ENCODE assay signal across 21 cellular contexts in genomic region chr10:44466236-44466635, GRCh38.
"Had no signal": no experiment of that assay in that cellular context is flagged by ENCODE, and none has a peak within 500 bp of the region (broad histone marks: within the 10 kb centered on the region; RNA-seq: fewer than 3 reads in every experiment).

No MANE protein-coding gene starts in this region.

- H3K27ac Mint-ChIP-seq: activated naive CD4-positive, alpha-beta T cell treated with anti-CD3 and anti-CD28 coated beads, Interleukin-2, amount 10 ng/mL, durations not matched to agents 7 days and 5 days; activated naive CD8-positive, alpha-beta T cell treated with anti-CD3 and anti-CD28 coated beads, Interleukin-2, amount 50 U/mL, for 24 hours; endodermal cell; immature natural killer cell; T-cell had no signal

- H3K4me3 Mint-ChIP-seq: activated naive CD4-positive, alpha-beta T cell treated with anti-CD3 and anti-CD28 coated beads, Interleukin-2, amount 10 ng/mL, durations not matched to agents 7 days and 5 days; activated naive CD8-positive, alpha-beta T cell treated with anti-CD3 and anti-CD28 coated beads, Interleukin-2, amount 50 U/mL, for 24 hours; activated T-cell treated with anti-CD3 and anti-CD28 coated beads, Interleukin-2, amount 50 U/mL, for 4 hours; endodermal cell; immature natural killer cell; T-cell had no signal

- H3K27ac ChIP-seq: ascending aorta, dorsolateral prefrontal cortex, heart right ventricle, prostate gland, right atrium auricular region, thyroid gland had no signal

- H3K4me1 Mint-ChIP-seq: activated naive CD4-positive, alpha-beta T cell treated with anti-CD3 and anti-CD28 coated beads, Interleukin-2, amount 10 ng/mL, durations not matched to agents 7 days and 5 days; activated naive CD8-positive, alpha-beta T cell treated with anti-CD3 and anti-CD28 coated beads, Interleukin-2, amount 50 U/mL, for 24 hours; endodermal cell; T-cell had no signal

- H3K9me3 Mint-ChIP-seq: activated naive CD8-positive, alpha-beta T cell treated with anti-CD3 and anti-CD28 coated beads, Interleukin-2, amount 50 U/mL, for 24 hours; activated T-cell treated with anti-CD3 and anti-CD28 coated beads, Interleukin-2, amount 50 U/mL, for 4 hours; endodermal cell; immature natural killer cell had no signal

- H3K4me1 ChIP-seq: ascending aorta, prostate gland, right atrium auricular region had no signal

- H3K9me3 ChIP-seq: ascending aorta, heart right ventricle, prostate gland, right atrium auricular region, thyroid gland had no signal

- H3K4me3 ChIP-seq: ascending aorta, dorsolateral prefrontal cortex, heart right ventricle, prostate gland, right atrium auricular region, thyroid gland had no signal

- ATAC-seq: activated naive CD8-positive, alpha-beta T cell treated with anti-CD3 and anti-CD28 coated beads, Interleukin-2, amount 50 U/mL, for 24 hours; activated T-cell treated with anti-CD3 and anti-CD28 coated beads, Interleukin-2, amount 50 U/mL, for 4 hours; heart right ventricle; left ventricle myocardium superior; T-cell had no signal

- H3K36me3 ChIP-seq: ascending aorta, heart right ventricle, prostate gland, right atrium auricular region, thyroid gland had no signal

- H3K36me3 Mint-ChIP-seq: activated naive CD4-positive, alpha-beta T cell treated with anti-CD3 and anti-CD28 coated beads, Interleukin-2, amount 10 ng/mL, durations not matched to agents 7 days and 5 days; immature natural killer cell; T-cell had no signal

- DNase-seq: activated CD4-positive, alpha-beta T cell treated with anti-CD3 and anti-CD28 coated beads, Interleukin-2, amount 50 U/mL, for 1 hour; activated CD4-positive, CD25-positive, alpha-beta regulatory T cell treated with anti-CD3 and anti-CD28 coated beads, Interleukin-2, amount 50 U/mL, for 72 hours; activated CD8-positive, alpha-beta memory T cell treated with anti-CD3 and anti-CD28 coated beads, Interleukin-2, amount 50 U/mL, for 4 hours; activated effector memory CD4-positive, alpha-beta T cell treated with Interleukin-2 at 50 U/mL for 16 hours; activated naive CD4-positive, alpha-beta T cell treated with anti-CD3 and anti-CD28 coated beads, Interleukin-2, amount 10 ng/mL, durations not matched to agents 7 days and 5 days; activated naive CD8-positive, alpha-beta T cell treated with anti-CD3 and anti-CD28 coated beads, Interleukin-2, amount 50 U/mL, for 24 hours; activated T-cell treated with anti-CD3 and anti-CD28 coated beads, Interleukin-2, amount 50 U/mL, for 4 hours; dorsolateral prefrontal cortex; endodermal cell; heart right ventricle; immature natural killer cell; left ventricle myocardium superior; stimulated activated CD4-positive, alpha-beta T cell treated with anti-CD3 and anti-CD28 coated beads, Interleukin-12 subunit alpha, Interleukin-12 subunit beta, amount 100 ng/mL, for 4 hours; stimulated activated CD4-positive, alpha-beta T cell treated with anti-CD3 and anti-CD28 coated beads, Interleukin-1b, Interleukin-23, amount 100 ng/mL, for 48 hours; stimulated activated naive CD4-positive, alpha-beta T cell treated with Interleukin-2 at 50 U/mL for 16 hours; T-cell; T1000; thyroid gland had no signal

- H3K27me3 ChIP-seq: ascending aorta, right atrium auricular region, thyroid gland had no signal
